Comparison of ENCODE assay signal across 9 cellular contexts in the genomic region with DNA sequence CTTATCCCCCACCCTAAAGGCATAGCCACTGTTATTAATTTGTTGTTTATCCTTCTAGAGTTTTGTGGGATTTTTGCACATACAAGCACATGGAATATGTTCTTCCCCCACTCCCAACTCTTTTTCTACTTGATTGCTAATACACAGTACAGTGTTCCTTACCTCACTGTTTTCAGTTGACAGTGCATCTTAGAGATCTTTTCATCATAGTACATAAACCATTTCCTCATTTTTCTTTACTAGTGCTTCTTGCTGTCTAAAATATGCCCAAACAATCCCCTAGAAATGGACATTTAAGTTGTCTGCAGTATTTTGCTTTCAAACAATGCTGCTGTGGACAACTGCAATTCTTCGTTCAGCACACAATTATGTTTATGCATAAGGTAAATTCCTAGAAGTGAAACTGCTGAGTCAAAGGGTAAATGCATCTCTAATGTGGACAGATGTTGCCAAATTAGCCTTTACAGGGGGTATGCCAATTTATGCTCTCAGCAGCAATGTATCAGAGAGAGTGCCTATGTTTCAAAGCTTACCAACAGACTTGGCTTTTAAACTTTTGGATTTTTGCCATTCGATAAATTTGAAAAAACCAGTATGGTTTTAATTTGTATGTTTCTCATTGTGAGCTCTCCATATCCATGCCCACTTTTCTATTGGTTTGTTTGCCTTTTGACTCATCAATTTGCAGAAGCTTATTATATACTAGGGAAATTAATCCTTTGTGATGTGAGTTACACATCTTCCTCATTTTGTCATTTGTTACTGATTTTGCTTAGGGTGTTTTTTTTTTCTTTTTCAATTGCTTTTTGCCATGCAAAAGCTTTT.
A peak's percentile ranks its signal among the peaks of the same experiment; 100 is the strongest.
DNase-seq lines count a peak whose midpoint lies in the region; ATAC-seq and TF ChIP-seq lines count a peak whose summit lies in the region.
"Had no signal": no experiment of that assay in that cellular context is flagged by ENCODE, and none has a peak within 500 bp of the region (broad histone marks: within the 10 kb centered on the region; RNA-seq: fewer than 3 reads in every experiment).

No MANE protein-coding gene starts in this region.

- H3K4me3 ChIP-seq in MM.1S (ENCODE audit: low read length) = peak overlapping the region; percentile 3; the same call in 1 of the 2 replicates
- no peak overlapping the region for H3K4me3 ChIP-seq in PC-3 (ENCODE audit: low read length)
- no peak overlapping the region for H3K4me3 ChIP-seq in neutrophil (ENCODE audit: low read depth in 1 of 2, low read length in 1 of 2)
- no peak overlapping the region for H3K4me3 ChIP-seq in esophagus muscularis mucosa

- no peaks in the 10 kb centered on the region for H3K9me2 ChIP-seq in MM.1S (replicated peaks; ENCODE audit: insufficient read depth, low read length)
- no peaks in the 10 kb centered on the region for H3K9me2 ChIP-seq in PC-3 (replicated peaks; ENCODE audit: low read length)

- BruUV-seq in PC-3 (replicated peaks; lab: Mats Ljungman, UMichigan) = no TSS peak

- H3K4me1 ChIP-seq in MM.1S (ENCODE audit: low read length) (peaks cover 12% of the 10 kb centered on the region), PC-3 (ENCODE audit: insufficient read depth, low read length) (peaks cover 17% of the 10 kb centered on the region), neutrophil (ENCODE audit: control insufficient read depth in 1 of 2, insufficient read depth in 1 of 2, low read depth in 1 of 2, low read length in 1 of 2) (peaks cover 52 to 56% of the 10 kb centered on the region in 2 experiments), esophagus muscularis mucosa (peaks cover 13 to 44% (median 32%) of the 10 kb centered on the region in 4 donors)

- TF ChIP-seq CTCF in MM.1S (IDR thresholded peaks at IDR 0.05; ENCODE audit: low read length) = no peak
- no peak for TF ChIP-seq CTCF in PC-3 (conservative IDR thresholded peaks at IDR 0.05; ENCODE audit: low read depth, low read length)
- TF ChIP-seq CTCF in neutrophil (IDR thresholded peaks at IDR 0.05) = no peak
- TF ChIP-seq CTCF in esophagus muscularis mucosa (IDR thresholded peaks at IDR 0.05) = no peak

- POLR2A ChIA-PET in PC-3 (lab: Charles Lee; ENCODE audit: unreplicated experiment) = no interaction called here

- no peak for TF ChIP-seq POLR2A in esophagus muscularis mucosa (IDR thresholded peaks at IDR 0.05; ENCODE audit: low read depth)

- CTCF ChIA-PET in PC-3 (lab: Charles Lee) = interaction anchor here (0.7 kb wide), 1 partner anchor 142 kb away, joined by 3 read pairs; no protein-coding TSS in a partner anchor

- peak; percentile 63 for ATAC-seq in GM18517 (IDR thresholded peaks at IDR 0.05; ENCODE audit: unreplicated experiment)
- ATAC-seq in PC-3 = peak; percentile 64
- ATAC-seq in HG03342 (IDR thresholded peaks at IDR 0.05; ENCODE audit: unreplicated experiment) = no peak

- H2AFZ ChIP-seq in MM.1S (ENCODE audit: low read length) (peak overlapping the region; percentile 43; the same call in 1 of the 2 replicates), PC-3 (ENCODE audit: low read length) (no peak overlapping the region)

- DNase-seq in MM.1S (peak; percentile 84), PC-3 (peak; percentile 58), esophagus muscularis mucosa (ENCODE audit: extremely low spot score) (no peak), cerebellar cortex (ENCODE audit: low spot score) (no peak)
- DNase-seq: NCI-H1436, T1000 had no signal

- H3K27ac ChIP-seq in MM.1S (ENCODE audit: low read length) (peak overlapping the region; percentile 13; the same call in 1 of the 2 replicates), PC-3 (ENCODE audit: low read length) (no peak overlapping the region), neutrophil (peak overlapping the region; percentile 95), esophagus muscularis mucosa (replicated peaks in 1 of 4) (no peak overlapping the region)

- H3F3A ChIP-seq in MM.1S (ENCODE audit: insufficient read depth, low read length) = no peaks in the 10 kb centered on the region
- no peaks in the 10 kb centered on the region for H3F3A ChIP-seq in PC-3 (ENCODE audit: low read length, unreplicated experiment)

- H3K36me3 ChIP-seq in MM.1S (replicated peaks; ENCODE audit: insufficient read depth, low read length) (no peaks in the 10 kb centered on the region), PC-3 (ENCODE audit: low read depth, low read length) (no peaks in the 10 kb centered on the region), neutrophil (no peaks in the 10 kb centered on the region), esophagus muscularis mucosa (no peaks in the 10 kb centered on the region)

- peak overlapping the region; percentile 49 for H3K4me2 ChIP-seq in MM.1S (ENCODE audit: low read depth, low read length)
- peak overlapping the region; percentile 50 for H3K4me2 ChIP-seq in PC-3 (ENCODE audit: low read length)

- intact Hi-C loops in PC-3 (cut with micrococcal nuclease) = loop anchor here (5.0 kb wide), 1 partner anchor 124 kb away; no protein-coding TSS in a partner anchor
- intact Hi-C loops in esophagus muscularis mucosa (cut with DNase I) = no loop called here

- no peaks in the 10 kb centered on the region for H3K79me2 ChIP-seq in MM.1S (ENCODE audit: low read length)
- H3K79me2 ChIP-seq in PC-3 (ENCODE audit: low read length) = no peaks in the 10 kb centered on the region

- H3K9me3 ChIP-seq in MM.1S (replicated peaks; ENCODE audit: insufficient read depth, low read length) (no peaks in the 10 kb centered on the region), PC-3 (ENCODE audit: low read length) (no peaks in the 10 kb centered on the region), neutrophil (no peaks in the 10 kb centered on the region), esophagus muscularis mucosa (no peaks in the 10 kb centered on the region)

- H4K20me1 ChIP-seq in MM.1S (ENCODE audit: insufficient read depth, low read length) (no peaks in the 10 kb centered on the region), PC-3 (ENCODE audit: low read length) (no peaks in the 10 kb centered on the region)

- TF ChIP-seq EP300 in esophagus muscularis mucosa (IDR thresholded peaks at IDR 0.05) = no peak

- H3K27me3 ChIP-seq in MM.1S (replicated peaks; ENCODE audit: insufficient read depth, low read length) = no peaks in the 10 kb centered on the region
- no peaks in the 10 kb centered on the region for H3K27me3 ChIP-seq in PC-3 (ENCODE audit: low read length)
- no peaks in the 10 kb centered on the region for H3K27me3 ChIP-seq in neutrophil
- H3K27me3 ChIP-seq in esophagus muscularis mucosa = no peaks in the 10 kb centered on the region

- H3K9ac ChIP-seq in MM.1S (ENCODE audit: low read length) = no peak overlapping the region
- H3K9ac ChIP-seq in PC-3 (ENCODE audit: low read length) = no peak overlapping the region

- WGBS in esophagus muscularis mucosa = 78% methylated on average over 2 of the region's 2 CpGs

Comparison
In these comparisons a context has a peak if more than half of its experiments do, and no peak if none do; other contexts are left out.
1. DNase-seq: peak in MM.1S (single experiment) and PC-3 (single experiment); none in esophagus muscularis mucosa (single experiment) and cerebellar cortex (single experiment).
2. H3K27ac ChIP-seq: peak in MM.1S (single experiment) and neutrophil (single experiment); none in PC-3 (single experiment) and esophagus muscularis mucosa (0 of 4).